ENCODE assay signal across 13 cellular contexts in the genomic region with DNA sequence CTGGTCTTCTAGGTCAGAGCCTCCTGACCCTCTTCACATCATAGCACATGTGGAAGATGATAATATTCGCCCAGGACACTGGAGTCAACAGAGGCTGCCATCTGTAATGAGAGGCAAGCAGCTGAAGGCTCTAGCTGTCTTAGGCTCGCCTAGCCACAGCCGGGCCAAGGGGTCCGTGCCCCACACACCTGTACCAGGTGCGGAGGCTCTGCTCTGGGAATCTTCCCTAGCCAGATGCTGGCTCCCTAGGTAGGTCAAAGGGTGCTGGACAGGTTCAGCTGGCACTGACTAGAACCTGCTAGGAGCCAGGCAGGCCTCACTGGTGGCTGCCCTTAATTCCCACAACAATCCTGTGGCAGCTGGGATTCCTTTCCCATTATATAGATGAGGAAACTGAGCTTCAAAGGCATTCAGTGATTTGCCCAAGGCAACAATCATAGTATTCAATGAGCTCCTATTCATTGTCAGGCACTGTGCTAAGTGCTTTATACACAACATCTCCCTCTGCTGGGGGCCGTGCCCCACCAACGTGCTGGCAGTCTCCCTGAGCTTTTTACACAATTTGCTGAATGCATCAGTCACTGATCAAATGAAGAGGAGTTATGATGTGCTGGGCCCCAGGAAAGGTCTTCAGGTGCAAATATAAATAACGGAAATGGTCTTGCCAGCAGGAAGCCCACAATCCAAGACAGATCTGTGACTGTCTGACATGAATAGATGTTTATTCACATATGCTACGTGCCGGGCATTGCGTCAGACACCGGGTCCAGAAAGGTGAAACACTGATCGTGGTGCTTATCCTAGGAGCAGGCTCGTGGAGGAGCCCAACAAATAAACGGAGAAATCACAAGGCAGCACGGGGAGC. TPM values are rescaled to one million over a fixed set of nuclear protein-coding genes. Genes with fewer than 3 reads are reported as not detected.
DNase-seq lines count a peak whose midpoint lies in the region; TF ChIP-seq lines count a peak whose summit lies in the region.
"Had no signal": no experiment of that assay in that cellular context is flagged by ENCODE, and none has a peak within 500 bp of the region (broad histone marks: within the 10 kb centered on the region; RNA-seq: fewer than 3 reads in every experiment).

No MANE protein-coding gene starts in this region.

- no peak overlapping the region for H3K4me3 ChIP-seq in uterus
- H3K4me3 ChIP-seq: heart right ventricle, ovary had no signal

- H3K27ac ChIP-seq in uterus = no peak overlapping the region
- H3K27ac ChIP-seq: heart right ventricle, ovary had no signal

- H3K9me3 ChIP-seq in uterus = no peaks in the 10 kb centered on the region
- H3K9me3 ChIP-seq: heart right ventricle, ovary had no signal

- H3K4me1 ChIP-seq in uterus = no peaks in the 10 kb centered on the region
- H3K4me1 ChIP-seq: heart right ventricle had no signal

- TF ChIP-seq POLR2A in uterus (IDR thresholded peaks at IDR 0.05) = no peak

- H3K27ac Mint-ChIP-seq in Calu3 (ENCODE audit: unreplicated experiment) = no peak overlapping the region
- H3K27ac Mint-ChIP-seq in glutamatergic neuron (ENCODE audit: unreplicated experiment) = no peak overlapping the region
- no peak overlapping the region for H3K27ac Mint-ChIP-seq in endothelial cell (ENCODE audit: unreplicated experiment)
- H3K27ac Mint-ChIP-seq in type B pancreatic cell = no peak overlapping the region

- DNase-seq in Calu3 (peak; percentile 6), RKO (ENCODE audit: low spot score) (peak; percentile 2), glutamatergic neuron (peak; percentile 28), uterus (no peak), endothelial cell (ENCODE audit: low spot score) (no peak), type B pancreatic cell (ENCODE audit: extremely low spot score, unreplicated experiment) (no peak)
- DNase-seq: DMS79 treated with DMSO at 0.1 percent for 48 hours; effector CD4-positive, alpha-beta T cell; heart right ventricle; NCI-H1417 treated with DMSO at 0.1 percent for 48 hours; ovary; stimulated activated CD4-positive, alpha-beta T cell treated with anti-CD3 and anti-CD28 coated beads, Interleukin-4, amount 100 ng/mL, for 1 hour had no signal

- no TSS peak for BruUV-seq in Calu3 (replicated peaks; lab: Mats Ljungman, UMichigan)

- peaks cover 69% of the 10 kb centered on the region for H3K27me3 Mint-ChIP-seq in Calu3 (ENCODE audit: unreplicated experiment)
- peaks cover 4% of the 10 kb centered on the region for H3K27me3 Mint-ChIP-seq in glutamatergic neuron (ENCODE audit: unreplicated experiment)
- H3K27me3 Mint-ChIP-seq in endothelial cell (ENCODE audit: unreplicated experiment) = peaks cover 4% of the 10 kb centered on the region
- peaks cover 4% of the 10 kb centered on the region for H3K27me3 Mint-ChIP-seq in type B pancreatic cell

- H3K4me1 Mint-ChIP-seq in Calu3 (ENCODE audit: low read depth, unreplicated experiment) (no peaks in the 10 kb centered on the region), glutamatergic neuron (ENCODE audit: low read depth, unreplicated experiment) (peaks cover 19% of the 10 kb centered on the region), endothelial cell (ENCODE audit: unreplicated experiment) (no peaks in the 10 kb centered on the region), type B pancreatic cell (ENCODE audit: unreplicated experiment) (no peaks in the 10 kb centered on the region)

- no peaks in the 10 kb centered on the region for H3K36me3 ChIP-seq in uterus
- H3K36me3 ChIP-seq: heart right ventricle, ovary had no signal

- no peaks in the 10 kb centered on the region for H3K27me3 ChIP-seq in uterus
- H3K27me3 ChIP-seq: heart right ventricle, ovary had no signal

- TF ChIP-seq CTCF in Calu3 (IDR thresholded peaks at IDR 0.05; ENCODE audit: unreplicated experiment) (no peak), GM12874 (IDR thresholded peaks at IDR 0.05; ENCODE audit: insufficient read depth, low read depth, low read length) (0 out of 2 replicates have a peak, but pooled peaks have one; percentile 10), glutamatergic neuron (IDR thresholded peaks at IDR 0.05; ENCODE audit: partially characterized antibody, unreplicated experiment) (no peak), uterus (IDR thresholded peaks at IDR 0.05) (no peak), endothelial cell (IDR thresholded peaks at IDR 0.05; ENCODE audit: unreplicated experiment) (no peak), type B pancreatic cell (conservative IDR thresholded peaks at IDR 0.05) (no peak)

- no peak overlapping the region for H3K4me3 Mint-ChIP-seq in Calu3 (ENCODE audit: low read depth, unreplicated experiment)
- H3K4me3 Mint-ChIP-seq in glutamatergic neuron (ENCODE audit: unreplicated experiment) = no peak overlapping the region
- no peak overlapping the region for H3K4me3 Mint-ChIP-seq in endothelial cell (ENCODE audit: unreplicated experiment)
- H3K4me3 Mint-ChIP-seq in type B pancreatic cell = no peak overlapping the region

- intact Hi-C loops in Calu3 (cut with micrococcal nuclease; ENCODE audit: unreplicated experiment) = no loop called here
- intact Hi-C loops in uterus (cut with DNase I; ENCODE audit: low total_unique reads) = no loop called here

- H3K36me3 Mint-ChIP-seq in Calu3 (ENCODE audit: insufficient read depth, unreplicated experiment) (no peaks in the 10 kb centered on the region), glutamatergic neuron (ENCODE audit: unreplicated experiment) (no peaks in the 10 kb centered on the region), endothelial cell (ENCODE audit: low read depth, unreplicated experiment) (no peaks in the 10 kb centered on the region), type B pancreatic cell (no peaks in the 10 kb centered on the region)

- H3K9me3 Mint-ChIP-seq in Calu3 (ENCODE audit: low read depth, unreplicated experiment) = no peaks in the 10 kb centered on the region
- H3K9me3 Mint-ChIP-seq in glutamatergic neuron (ENCODE audit: unreplicated experiment) = peaks cover 11% of the 10 kb centered on the region
- no peaks in the 10 kb centered on the region for H3K9me3 Mint-ChIP-seq in endothelial cell (ENCODE audit: unreplicated experiment)
- no peaks in the 10 kb centered on the region for H3K9me3 Mint-ChIP-seq in type B pancreatic cell

- CTCF ChIA-PET in Calu3 (lab: Charles Lee) = no interaction called here

RNA-seq across cellular contexts. Expression of gene DDX20, which starts 58.0 kb away (rescaled TPM):
- 8.9 and 9.9 TPM in 2 replicates for total RNA-seq in Calu3 (2022)
- total RNA-seq in glutamatergic neuron (ENCODE audit: unreplicated experiment) = 17.3 TPM
- total RNA-seq in uterus = 10 to 100 TPM; 13.3 to 38.2 (median 20.1) TPM
- 18.8 TPM for total RNA-seq in endothelial cell (ENCODE audit: unreplicated experiment)
- total RNA-seq in type B pancreatic cell (ENCODE audit: low replicate concordance) = 13.2 and 18.1 TPM in 2 replicates

Comparison
In these comparisons a context has a peak if more than half of its experiments do, and no peak if none do; other contexts are left out.
1. DNase-seq: peak in Calu3 (single experiment), RKO (single experiment) and glutamatergic neuron (single experiment); none in uterus (0 of 2), endothelial cell (single experiment) and type B pancreatic cell (single experiment).